In genomic region chr11:126578426-126578825, GRCh38 we compare ENCODE assay signal across 25 cellular contexts.
"Had no signal": no experiment of that assay in that cellular context is flagged by ENCODE, and none has a peak within 500 bp of the region (broad histone marks: within the 10 kb centered on the region; RNA-seq: fewer than 3 reads in every experiment).

No MANE protein-coding gene starts in this region.

- H3K27me3 ChIP-seq: MG63, Peyer's patch, SJCRH30 had no signal

- H3K27ac ChIP-seq: Peyer's patch, SJCRH30 had no signal

- DNase-seq: IMR-90, Karpas-422, KG1, MG63, NCI-H1092, NCI-H1105 treated with DMSO at 0.1 percent for 48 hours, NCI-H1417 treated with DMSO at 0.1 percent for 48 hours, NCI-H146, NCI-H187, NCI-H2029, NCI-H2081 treated with DMSO at 0.1 percent for 48 hours, NCI-H2171, NCI-H226, NCI-H446, NCI-H510A, NCI-H524 treated with DMSO at 0.1 percent for 48 hours, NCI-H69, NCI-H774, Peyer's patch, SHP77 treated with DMSO at 0.1 percent for 48 hours, SJCRH30, SW 1271, T-helper 1 cell had no signal

- H3K36me3 ChIP-seq: MG63, Peyer's patch, SJCRH30 had no signal

- H3K4me3 ChIP-seq: MG63, Peyer's patch, SJCRH30 had no signal

- ATAC-seq: HepG2, Right ventricle myocardium inferior had no signal

- FAIRE-seq: HepG2 had no signal

- H3K4me1 ChIP-seq: Peyer's patch, SJCRH30 had no signal

- H3K9me3 ChIP-seq: MG63, Peyer's patch, SJCRH30 had no signal
